33 cellular contexts compared by ENCODE assay signal in genomic region chr5:143045062-143045461, GRCh38.
DNase-seq lines count a peak whose midpoint lies in the region; FAIRE-seq and TF ChIP-seq lines count a peak whose summit lies in the region.
"Had no signal": no experiment of that assay in that cellular context is flagged by ENCODE, and none has a peak within 500 bp of the region (broad histone marks: within the 10 kb centered on the region; RNA-seq: fewer than 3 reads in every experiment).

No MANE protein-coding gene starts in this region.

- no peak for DNase-seq in MCF 10A (ENCODE audit: unreplicated experiment)
- DNase-seq in breast epithelium (ENCODE audit: low spot score in 2 of 2): no peak
- peak; percentile 74 for DNase-seq in kidney
- no peak for DNase-seq in stimulated activated naive CD4-positive, alpha-beta T cell treated with Interleukin-2 at 50 U/mL for 16 hours (lab: John Stamatoyannopoulos, UW)
- DNase-seq in NOMO-1 (lab: John Stamatoyannopoulos, UW; ENCODE audit: unreplicated experiment in 2 of 2): no peak
- DNase-seq in NCI-H2081 treated with DMSO at 0.1 percent for 48 hours (lab: John Stamatoyannopoulos, UW): no peak
- DNase-seq: 8988T; ACHN; BE2C; CD8-positive, alpha-beta memory T cell; DMS 273 treated with DMSO at 0.1 percent for 48 hours; DMS79; EL; GDM1; HCEC 1CT; KBM-7; MM.1S; NCI-H1417; NCI-H1694 treated with DMSO at 0.1 percent for 48 hours; NCI-H2081; NCI-H2171; NCI-H226; NCI-H510A; NCI-H69; OCI-M1; Peyer's patch; SIG-M5 had no signal

- H3K4me3 ChIP-seq in breast epithelium: no peak overlapping the region
- no peak overlapping the region for H3K4me3 ChIP-seq in kidney (ENCODE audit: low read length in 2 of 2)
- H3K4me3 ChIP-seq in skeletal muscle tissue (ENCODE audit: low read length in 3 of 3): no peak overlapping the region
- H3K4me3 ChIP-seq: GM12878, GM23338, Peyer's patch had no signal

- H3K36me3 ChIP-seq in breast epithelium (no peaks in the 10 kb centered on the region), kidney (ENCODE audit: control insufficient read depth in 1 of 2, insufficient read depth in 2 of 2, low read length in 2 of 2) (peaks cover 0 to 3% of the 10 kb centered on the region in 2 donors), skeletal muscle tissue (ENCODE audit: control insufficient read depth in 3 of 3, insufficient read depth in 3 of 3, low read length in 3 of 3) (peaks cover 0 to 3% (median 0%) of the 10 kb centered on the region in 3 donors)
- H3K36me3 ChIP-seq: BE2C had no signal

- H3K9ac ChIP-seq in kidney (ENCODE audit: low read length in 2 of 2): no peak overlapping the region
- H3K9ac ChIP-seq in skeletal muscle tissue (ENCODE audit: low read depth in 1 of 3, low read length in 3 of 3): no peak overlapping the region

- no peak overlapping the region for H3K4me3 Mint-ChIP-seq in MCF 10A (ENCODE audit: unreplicated experiment)
- no peak overlapping the region for H3K4me3 Mint-ChIP-seq in dendritic cell treated with granulocyte-macrophage colony-stimulating factor and Interleukin-4, amounts not matched to agents 40 ng/mL and 50 ng/mL, for 4 days
- H3K4me3 Mint-ChIP-seq: CD14-positive monocyte; CD8-positive, alpha-beta memory T cell; GM23338 had no signal

- TF ChIP-seq CTCF in MCF 10A (IDR thresholded peaks at IDR 0.05; ENCODE audit: unreplicated experiment) (no peak), breast epithelium (IDR thresholded peaks at IDR 0.05) (no peak), kidney (IDR thresholded peaks at IDR 0.05; ENCODE audit: borderline replicate concordance, extremely low read depth, insufficient read depth) (no peak)

- H3K27me3 Mint-ChIP-seq in MCF 10A (ENCODE audit: insufficient read depth, unreplicated experiment): no peaks in the 10 kb centered on the region
- no peaks in the 10 kb centered on the region for H3K27me3 Mint-ChIP-seq in dendritic cell treated with granulocyte-macrophage colony-stimulating factor and Interleukin-4, amounts not matched to agents 40 ng/mL and 50 ng/mL, for 4 days

- no peak for TF ChIP-seq POLR2A in breast epithelium (IDR thresholded peaks at IDR 0.05)

- POLR2A ChIA-PET in MCF 10A (lab: Yijun Ruan, JAX): interaction anchor here (0.8 to 1.5 kb wide), 2 partner anchors 10 to 15 kb away, joined by 3 to 4 read pairs; no protein-coding TSS in a partner anchor

- no peaks in the 10 kb centered on the region for H3K9me3 ChIP-seq in breast epithelium
- H3K9me3 ChIP-seq in kidney (ENCODE audit: control insufficient read depth in 1 of 2, low read length in 2 of 2): no peaks in the 10 kb centered on the region
- no peaks in the 10 kb centered on the region for H3K9me3 ChIP-seq in skeletal muscle tissue (ENCODE audit: control insufficient read depth in 3 of 3, low read length in 3 of 3)
- H3K9me3 ChIP-seq: BE2C, Peyer's patch had no signal

- FAIRE-seq in kidney (lab: Jason Lieb, UNC): no peak
- FAIRE-seq: GM12878, HTR-8/SVneo had no signal

- H3K27me3 ChIP-seq in breast epithelium (no peaks in the 10 kb centered on the region), skeletal muscle tissue (ENCODE audit: control insufficient read depth in 3 of 3, insufficient read depth in 3 of 3, low read length in 3 of 3) (no peaks in the 10 kb centered on the region)
- H3K27me3 ChIP-seq: BE2C, Peyer's patch had no signal

- H3K27ac Mint-ChIP-seq in MCF 10A (ENCODE audit: low read depth, unreplicated experiment): peak overlapping the region; percentile 11
- peak overlapping the region; percentile 60 for H3K27ac Mint-ChIP-seq in dendritic cell treated with granulocyte-macrophage colony-stimulating factor and Interleukin-4, amounts not matched to agents 40 ng/mL and 50 ng/mL, for 4 days
- H3K27ac Mint-ChIP-seq: GM23338 had no signal

- H3K4me1 ChIP-seq in breast epithelium: no peaks in the 10 kb centered on the region
- H3K4me1 ChIP-seq in kidney (ENCODE audit: control insufficient read depth in 1 of 2, insufficient read depth in 1 of 2, low read depth in 1 of 2, low read length in 2 of 2): peaks cover 0 to 2% of the 10 kb centered on the region in 2 donors
- H3K4me1 ChIP-seq in skeletal muscle tissue (ENCODE audit: control insufficient read depth in 3 of 3, insufficient read depth in 3 of 3, low read length in 3 of 3): peaks cover 15 to 24% (median 17%) of the 10 kb centered on the region in 3 donors
- H3K4me1 ChIP-seq: Peyer's patch had no signal

- H3K27ac ChIP-seq in breast epithelium: peak overlapping the region in 1 of 2 donors; percentile 64
- no peak overlapping the region for H3K27ac ChIP-seq in kidney (ENCODE audit: low read depth in 2 of 2, low read length in 2 of 2)
- peak overlapping the region; percentile 60 for H3K27ac ChIP-seq in skeletal muscle tissue (ENCODE audit: low read depth, low read length)
- H3K27ac ChIP-seq: Peyer's patch had no signal

- BruUV-seq in MCF 10A (replicated peaks; lab: Mats Ljungman, UMichigan): no TSS peak

- intact Hi-C loops in MCF 10A (cut with micrococcal nuclease) (no loop called here), breast epithelium (cut with DNase I; ENCODE audit: low total_unique reads) (no loop called here), kidney (cut with DNase I) (no loop called here)
- intact Hi-C loops in dendritic cell treated with granulocyte-macrophage colony-stimulating factor and Interleukin-4, amounts not matched to agents 40 ng/mL and 50 ng/mL, for 4 days (cut with micrococcal nuclease): no loop called here

- H3K36me3 Mint-ChIP-seq in MCF 10A (ENCODE audit: insufficient read depth, unreplicated experiment): no peaks in the 10 kb centered on the region
- H3K36me3 Mint-ChIP-seq in dendritic cell treated with granulocyte-macrophage colony-stimulating factor and Interleukin-4, amounts not matched to agents 40 ng/mL and 50 ng/mL, for 4 days (ENCODE audit: low read depth): peaks cover 74% of the 10 kb centered on the region

- CTCF ChIA-PET in MCF 10A (lab: Yijun Ruan, JAX): interaction anchor here (0.6 to 1.0 kb wide), 3 partner anchors 43 to 155 kb away, joined by 3 read pairs; no protein-coding TSS in a partner anchor

- peaks cover 15% of the 10 kb centered on the region for H3K4me1 Mint-ChIP-seq in MCF 10A (ENCODE audit: insufficient read depth, unreplicated experiment)
- H3K4me1 Mint-ChIP-seq in dendritic cell treated with granulocyte-macrophage colony-stimulating factor and Interleukin-4, amounts not matched to agents 40 ng/mL and 50 ng/mL, for 4 days (ENCODE audit: low read depth): peaks cover 19% of the 10 kb centered on the region

- no peaks in the 10 kb centered on the region for H3K9me3 Mint-ChIP-seq in MCF 10A (ENCODE audit: unreplicated experiment)
- H3K9me3 Mint-ChIP-seq in dendritic cell treated with granulocyte-macrophage colony-stimulating factor and Interleukin-4, amounts not matched to agents 40 ng/mL and 50 ng/mL, for 4 days: no peaks in the 10 kb centered on the region
- H3K9me3 Mint-ChIP-seq: CD14-positive monocyte; CD8-positive, alpha-beta memory T cell; GM23338 had no signal
